Comparison of ENCODE assay signal across 33 cellular contexts in genomic region chr18:26874283-26874682, GRCh38. TPM values are rescaled to one million over a fixed set of nuclear protein-coding genes. Genes with fewer than 3 reads are reported as not detected.
"Had no signal": no experiment of that assay in that cellular context is flagged by ENCODE, and none has a peak within 500 bp of the region (broad histone marks: within the 10 kb centered on the region; RNA-seq: fewer than 3 reads in every experiment).

No MANE protein-coding gene starts in this region.

- DNase-seq: activated CD4-positive, alpha-beta T cell treated with anti-CD3 and anti-CD28 coated beads for 36 hours; activated CD4-positive, alpha-beta T cell treated with anti-CD3 and anti-CD28 coated beads, Interleukin-2, amount 10 ng/mL, durations not matched to agents 7 days and 5 days; activated CD4-positive, alpha-beta T cell treated with anti-CD3 and anti-CD28 coated beads, Interleukin-2, amount 50 U/mL, for 48 hours; activated CD8-positive, alpha-beta T cell treated with anti-CD3 and anti-CD28 coated beads, Interleukin-2, amount 10 ng/mL, durations not matched to agents 7 days and 5 days; activated gamma-delta T cell; activated naive CD4-positive, alpha-beta T cell treated with Interleukin-2 at 50 U/mL for 16 hours; activated naive CD8-positive, alpha-beta T cell treated with anti-CD3 and anti-CD28 coated beads, Interleukin-2, amount 10 ng/mL, durations not matched to agents 7 days and 5 days; activated T-cell treated with anti-CD3 and anti-CD28 coated beads, Interleukin-2, amount 50 U/mL, for 24 hours; amygdala; body of pancreas; central memory CD4-positive, alpha-beta T cell; NCI-H1092 treated with DMSO at 0.1 percent for 48 hours; NCI-H1694; NCI-H1930; NCI-H2081 treated with DMSO at 0.1 percent for 48 hours; NCI-H226; NCI-H446 treated with DMSO at 0.1 percent for 48 hours; NCI-H524; SHP77; SJCRH30 had no signal

- H3K4me1 Mint-ChIP-seq: activated CD4-positive, alpha-beta T cell treated with anti-CD3 and anti-CD28 coated beads for 36 hours; activated CD4-positive, alpha-beta T cell treated with anti-CD3 and anti-CD28 coated beads, Interleukin-2, amount 10 ng/mL, durations not matched to agents 7 days and 5 days; activated naive CD4-positive, alpha-beta T cell treated with anti-CD3 and anti-CD28 coated beads, Interleukin-2, amount 50 U/mL, for 24 hours; activated naive CD8-positive, alpha-beta T cell treated with anti-CD3 and anti-CD28 coated beads, Interleukin-2, amount 10 ng/mL, durations not matched to agents 7 days and 5 days had no signal

- H3K27ac ChIP-seq: body of pancreas, breast epithelium, KMS-11, SJCRH30, SK-N-MC had no signal

- FAIRE-seq: astrocyte, TTC549 had no signal

- H3K9me3 Mint-ChIP-seq: activated CD4-positive, alpha-beta T cell treated with anti-CD3 and anti-CD28 coated beads, Interleukin-2, amount 10 ng/mL, durations not matched to agents 7 days and 5 days; activated naive CD8-positive, alpha-beta T cell treated with anti-CD3 and anti-CD28 coated beads, Interleukin-2, amount 10 ng/mL, durations not matched to agents 7 days and 5 days had no signal

- H3K27me3 Mint-ChIP-seq: activated CD4-positive, alpha-beta T cell treated with anti-CD3 and anti-CD28 coated beads for 36 hours; activated CD4-positive, alpha-beta T cell treated with anti-CD3 and anti-CD28 coated beads, Interleukin-2, amount 10 ng/mL, durations not matched to agents 7 days and 5 days; activated naive CD4-positive, alpha-beta T cell treated with anti-CD3 and anti-CD28 coated beads, Interleukin-2, amount 50 U/mL, for 24 hours; activated naive CD8-positive, alpha-beta T cell treated with anti-CD3 and anti-CD28 coated beads, Interleukin-2, amount 10 ng/mL, durations not matched to agents 7 days and 5 days; activated T-cell treated with anti-CD3 and anti-CD28 coated beads, Interleukin-2, amount 50 U/mL, for 24 hours had no signal

- H3K4me1 ChIP-seq: body of pancreas, breast epithelium, SJCRH30 had no signal

- H3K9me3 ChIP-seq: body of pancreas, breast epithelium, SJCRH30 had no signal

- H3K27ac Mint-ChIP-seq: activated CD4-positive, alpha-beta T cell treated with anti-CD3 and anti-CD28 coated beads for 36 hours; activated CD4-positive, alpha-beta T cell treated with anti-CD3 and anti-CD28 coated beads, Interleukin-2, amount 10 ng/mL, durations not matched to agents 7 days and 5 days; activated CD8-positive, alpha-beta T cell treated with anti-CD3 and anti-CD28 coated beads, Interleukin-2, amount 10 ng/mL, durations not matched to agents 7 days and 5 days; activated naive CD4-positive, alpha-beta T cell treated with anti-CD3 and anti-CD28 coated beads, Interleukin-2, amount 50 U/mL, for 24 hours; activated naive CD8-positive, alpha-beta T cell treated with anti-CD3 and anti-CD28 coated beads, Interleukin-2, amount 10 ng/mL, durations not matched to agents 7 days and 5 days; activated T-cell treated with anti-CD3 and anti-CD28 coated beads, Interleukin-2, amount 50 U/mL, for 24 hours; activated T-helper 2 cell treated with anti-CD3 and anti-CD28 coated beads, Interferon-gamma antibody, Interleukin-2, Interleukin-4, amounts not matched to agents 10 μg/mL and 5 μg/mL and 100 μg/mL, durations not matched to agents 14 hours and 24 hours and 36 hours; WTC11 had no signal

- H3K9ac ChIP-seq: KMS-11 had no signal

- H3K4me3 ChIP-seq: body of pancreas, breast epithelium, SJCRH30, SK-N-MC had no signal

- H3K36me3 Mint-ChIP-seq: activated naive CD4-positive, alpha-beta T cell treated with anti-CD3 and anti-CD28 coated beads, Interleukin-2, amount 50 U/mL, for 24 hours; activated naive CD8-positive, alpha-beta T cell treated with anti-CD3 and anti-CD28 coated beads, Interleukin-2, amount 10 ng/mL, durations not matched to agents 7 days and 5 days had no signal

- H3K27me3 ChIP-seq: body of pancreas, breast epithelium, SJCRH30 had no signal

- H3K36me3 ChIP-seq: breast epithelium, SJCRH30 had no signal

- H3K4me3 Mint-ChIP-seq: activated CD4-positive, alpha-beta T cell treated with anti-CD3 and anti-CD28 coated beads for 36 hours; activated CD4-positive, alpha-beta T cell treated with anti-CD3 and anti-CD28 coated beads, Interleukin-2, amount 10 ng/mL, durations not matched to agents 7 days and 5 days; activated CD8-positive, alpha-beta T cell treated with anti-CD3 and anti-CD28 coated beads, Interleukin-2, amount 10 ng/mL, durations not matched to agents 7 days and 5 days; activated naive CD4-positive, alpha-beta T cell treated with anti-CD3 and anti-CD28 coated beads, Interleukin-2, amount 50 U/mL, for 24 hours; activated naive CD8-positive, alpha-beta T cell treated with anti-CD3 and anti-CD28 coated beads, Interleukin-2, amount 10 ng/mL, durations not matched to agents 7 days and 5 days; activated T-cell treated with anti-CD3 and anti-CD28 coated beads, Interleukin-2, amount 50 U/mL, for 24 hours; WTC11 had no signal

- H3K4me2 ChIP-seq: KMS-11 had no signal

RNA-seq across cellular contexts. Expression of gene AQP4, which starts 8.8 kb away (rescaled TPM):
- total RNA-seq: activated CD4-positive, alpha-beta T cell treated with anti-CD3 and anti-CD28 coated beads for 36 hours; activated CD4-positive, alpha-beta T cell treated with anti-CD3 and anti-CD28 coated beads, Interleukin-2, amount 10 ng/mL, durations not matched to agents 7 days and 5 days; activated CD8-positive, alpha-beta T cell treated with anti-CD3 and anti-CD28 coated beads, Interleukin-2, amount 10 ng/mL, durations not matched to agents 7 days and 5 days; activated naive CD8-positive, alpha-beta T cell treated with anti-CD3 and anti-CD28 coated beads, Interleukin-2, amount 10 ng/mL, durations not matched to agents 7 days and 5 days; activated T-helper 2 cell treated with anti-CD3 and anti-CD28 coated beads, Interferon-gamma antibody, Interleukin-2, Interleukin-4, amounts not matched to agents 10 μg/mL and 5 μg/mL and 100 μg/mL, durations not matched to agents 14 hours and 24 hours and 36 hours; astrocyte; LHCN-M2; M059J; RPMI7951; T-helper 1 cell treated with Interleukin-12 subunit alpha and Interleukin-12 subunit beta and Interleukin-4 antibody, amounts not matched to agents 30 ng/mL and 1 ng/mL, for 36 hours; T-helper 2 cell treated with Interferon-gamma antibody and Interleukin-4, amounts not matched to agents 100 ng/mL and 5 ng/mL, for 36 hours had no signal
